In the genomic region with DNA sequence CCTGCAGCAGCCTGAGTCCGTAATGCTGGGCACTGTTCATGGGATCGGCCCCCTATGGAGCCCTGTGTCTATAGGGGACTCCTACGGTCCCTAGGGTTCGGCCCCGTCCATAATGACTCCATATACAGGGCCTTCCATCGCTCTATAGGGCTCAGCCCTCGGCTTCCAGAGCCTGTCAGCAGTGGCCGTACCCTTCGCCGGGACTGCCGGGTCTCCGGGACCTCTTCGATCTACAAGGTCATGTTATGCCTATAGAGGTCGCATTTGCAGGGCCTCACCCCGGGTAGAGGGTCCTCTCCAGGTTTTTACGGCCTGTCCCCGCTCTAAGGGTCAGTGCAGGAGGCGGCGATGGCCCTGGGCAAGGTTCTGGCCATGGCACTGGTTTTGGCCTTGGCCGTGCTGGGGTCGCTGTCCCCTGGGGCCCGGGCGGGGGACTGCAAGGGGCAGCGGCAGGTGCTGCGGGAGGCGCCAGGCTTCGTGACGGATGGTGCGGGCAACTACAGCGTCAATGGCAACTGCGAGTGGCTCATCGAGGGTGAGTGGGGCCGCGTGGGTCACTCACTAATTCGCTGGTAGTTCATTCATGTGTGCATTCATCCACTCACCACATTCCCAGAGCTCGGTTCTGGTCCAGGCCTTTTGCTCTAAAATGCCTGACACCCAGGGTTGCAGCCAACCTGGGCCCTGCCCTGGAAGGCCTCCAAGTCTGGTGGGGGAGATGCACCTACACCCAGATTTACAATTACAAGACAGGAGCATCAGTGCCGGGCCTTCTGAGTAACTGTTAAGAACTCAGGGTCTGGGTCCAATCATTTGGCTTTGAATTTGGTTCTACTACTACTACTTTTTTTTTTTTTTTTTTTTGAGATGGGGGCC, we compare ENCODE assay signal across 8 cellular contexts. TPM values are rescaled to one million over a fixed set of nuclear protein-coding genes. Genes with fewer than 3 reads are reported as not detected.
A peak's percentile ranks its signal among the peaks of the same experiment; 100 is the strongest.
DNase-seq lines count a peak whose midpoint lies in the region; ATAC-seq, FAIRE-seq and TF ChIP-seq lines count a peak whose summit lies in the region.

No MANE protein-coding gene starts in this region.

- H3K4me3 ChIP-seq in DND-41 (ENCODE audit: low read depth in 1 of 2, low read length in 2 of 2): peak overlapping the region; percentile 98 to 99
- H3K4me3 ChIP-seq in KMS-11 (IDR thresholded peaks at IDR 0.05; ENCODE audit: insufficient read depth, low read depth, low read length): no peak overlapping the region
- peak overlapping the region; percentile 63 to 81 for H3K4me3 ChIP-seq in prostate gland

- DNase-seq in DND-41 (peak; percentile 43), head of caudate nucleus (peak in 22 of 42 donors; percentile 14 to 54 (median 28)), prostate gland (ENCODE audit: low spot score) (no peak), UCSD-AML1 (lab: John Stamatoyannopoulos, UW; ENCODE audit: unreplicated experiment) (no peak), HTR-8/SVneo (ENCODE audit: insufficient read length, low spot score) (no peak)

- no peaks in the 10 kb centered on the region for H3K27me3 ChIP-seq in DND-41 (ENCODE audit: insufficient read depth, low read length, poor library complexity)
- peaks cover 11% of the 10 kb centered on the region; the same call in 1 of the 2 replicates for H3K27me3 ChIP-seq in KMS-11 (ENCODE audit: insufficient read depth, low read depth)
- peaks cover 5% of the 10 kb centered on the region for H3K27me3 ChIP-seq in prostate gland (replicated peaks; ENCODE audit: insufficient read depth)

- no peaks in the 10 kb centered on the region for H3K9me3 Mint-ChIP-seq in activated T-helper 17 cell treated with anti-CD3 and anti-CD28 coated beads, Interleukin-2, amount 50 U/mL, for 72 hours

- H3K79me2 ChIP-seq in DND-41 (ENCODE audit: insufficient read depth, low read length) (peaks cover 29% of the 10 kb centered on the region), KMS-11 (ENCODE audit: insufficient read depth, low read depth) (no peaks in the 10 kb centered on the region)

- H3K9me3 ChIP-seq in DND-41 (ENCODE audit: insufficient read depth, low read length, severe bottlenecking) (no peaks in the 10 kb centered on the region), prostate gland (no peaks in the 10 kb centered on the region)

- TF ChIP-seq CTCF in DND-41 (IDR thresholded peaks at IDR 0.05; ENCODE audit: borderline replicate concordance, extremely low read depth, low read length, poor library complexity, severe bottlenecking) (peak; percentile 49), KMS-11 (conservative IDR thresholded peaks at IDR 0.05; ENCODE audit: low read depth, low read length) (no peak), prostate gland (IDR thresholded peaks at IDR 0.05) (no peak)

- ATAC-seq in DND-41 (ENCODE audit: insufficient read depth, low read depth): peak; percentile 14
- peak; percentile 21 for ATAC-seq in GM21515 (IDR thresholded peaks at IDR 0.05; ENCODE audit: unreplicated experiment)
- ATAC-seq in activated T-helper 17 cell treated with anti-CD3 and anti-CD28 coated beads, Interleukin-2, amount 50 U/mL, for 72 hours (replicated peaks): peak; percentile 15

- peak overlapping the region; percentile 97 for H3K4me3 Mint-ChIP-seq in activated T-helper 17 cell treated with anti-CD3 and anti-CD28 coated beads, Interleukin-2, amount 50 U/mL, for 72 hours

- H3K4me2 ChIP-seq in DND-41 (ENCODE audit: insufficient read depth, low read length): peak overlapping the region; percentile 97
- peak overlapping the region; percentile 72 for H3K4me2 ChIP-seq in KMS-11

- peaks cover 19% of the 10 kb centered on the region for H3K4me1 Mint-ChIP-seq in activated T-helper 17 cell treated with anti-CD3 and anti-CD28 coated beads, Interleukin-2, amount 50 U/mL, for 72 hours

- no peak for TF ChIP-seq POLR2A in prostate gland (IDR thresholded peaks at IDR 0.05)

- FAIRE-seq in HTR-8/SVneo (lab: Jason Lieb, UNC): no peak

- H3K27me3 Mint-ChIP-seq in activated T-helper 17 cell treated with anti-CD3 and anti-CD28 coated beads, Interleukin-2, amount 50 U/mL, for 72 hours: peaks cover 6% of the 10 kb centered on the region

- H3K36me3 Mint-ChIP-seq in activated T-helper 17 cell treated with anti-CD3 and anti-CD28 coated beads, Interleukin-2, amount 50 U/mL, for 72 hours (ENCODE audit: low read depth): peaks cover 8% of the 10 kb centered on the region

- H3K36me3 ChIP-seq in DND-41 (ENCODE audit: insufficient read depth, low read length): no peaks in the 10 kb centered on the region
- no peaks in the 10 kb centered on the region for H3K36me3 ChIP-seq in KMS-11 (ENCODE audit: insufficient read depth)
- no peaks in the 10 kb centered on the region for H3K36me3 ChIP-seq in prostate gland

- H3K9ac ChIP-seq in DND-41 (ENCODE audit: low read depth, low read length): peak overlapping the region; percentile 89
- peak overlapping the region; percentile 65 for H3K9ac ChIP-seq in KMS-11

- H4K20me1 ChIP-seq in DND-41 (ENCODE audit: insufficient read depth, low read length) (peaks cover 15% of the 10 kb centered on the region; the same call in 1 of the 2 replicates), KMS-11 (ENCODE audit: insufficient read depth) (no peaks in the 10 kb centered on the region)

- peak overlapping the region; percentile 87 for H2AFZ ChIP-seq in DND-41 (ENCODE audit: low read depth, low read length)
- H2AFZ ChIP-seq in KMS-11 (ENCODE audit: low read depth): peak overlapping the region; percentile 93

- H3K27ac Mint-ChIP-seq in activated T-helper 17 cell treated with anti-CD3 and anti-CD28 coated beads, Interleukin-2, amount 50 U/mL, for 72 hours: peak overlapping the region; percentile 86

- intact Hi-C loops in head of caudate nucleus (cut with DNase I) (loop anchor here (10.0 kb wide), 1 partner anchor 81 kb away; a partner anchor contains a TSS), prostate gland (cut with DNase I) (loop anchor here (5.0 kb wide), 1 partner anchor 71 kb away; no protein-coding TSS in a partner anchor)

- H3K27ac ChIP-seq in DND-41 (ENCODE audit: low read length) (peak overlapping the region; percentile 82), KMS-11 (peak overlapping the region; percentile 12; the same call in 1 of the 2 replicates), prostate gland (peak overlapping the region; percentile 63 to 75)

- 5% methylated on average over 37 of the region's 37 CpGs for WGBS in prostate gland

- H3K4me1 ChIP-seq in DND-41 (ENCODE audit: insufficient read depth, low read length): peaks cover 37% of the 10 kb centered on the region
- peaks cover 12% of the 10 kb centered on the region for H3K4me1 ChIP-seq in KMS-11 (ENCODE audit: low read depth, poor library complexity, severe bottlenecking)
- peaks cover 12% of the 10 kb centered on the region for H3K4me1 ChIP-seq in prostate gland (replicated peaks)

RNA-seq across cellular contexts. Expression of a gene that starts 0.7 kb away (rescaled TPM):
- 1 to 10 TPM; 3.0 to 3.1 TPM for total RNA-seq in activated T-helper 17 cell treated with anti-CD3 and anti-CD28 coated beads, Interleukin-2, amount 50 U/mL, for 72 hours
- total RNA-seq in prostate gland: 10 to 100 TPM; 22.8 to 30.7 TPM

RNA-seq across cellular contexts. Expression of a gene that starts 13.0 kb away (rescaled TPM):
- 1 to 10 TPM in 1 of 2 donors, under 1 TPM in 1; 0.50 to 1.6 TPM for total RNA-seq in activated T-helper 17 cell treated with anti-CD3 and anti-CD28 coated beads, Interleukin-2, amount 50 U/mL, for 72 hours
- under 1 TPM in 1 of 2 donors, not detected in 1; 0.85 TPM for total RNA-seq in prostate gland

RNA-seq across cellular contexts. Expression of a gene that starts 23.7 kb away (rescaled TPM):
- 10 to 100 TPM; 42.0 to 60.2 TPM for total RNA-seq in activated T-helper 17 cell treated with anti-CD3 and anti-CD28 coated beads, Interleukin-2, amount 50 U/mL, for 72 hours
- total RNA-seq in prostate gland: 10 to 100 TPM; 36.6 to 48.5 TPM

RNA-seq across cellular contexts. Expression of a gene that starts 24.2 kb away (rescaled TPM):
- 1 to 10 TPM; 1.3 to 1.4 TPM for total RNA-seq in activated T-helper 17 cell treated with anti-CD3 and anti-CD28 coated beads, Interleukin-2, amount 50 U/mL, for 72 hours
- total RNA-seq in prostate gland: 1 to 10 TPM in 1 of 2 donors, under 1 TPM in 1; 0.32 to 8.4 TPM

RNA-seq across cellular contexts. Expression of a gene that starts 57.1 kb away (rescaled TPM):
- total RNA-seq in activated T-helper 17 cell treated with anti-CD3 and anti-CD28 coated beads, Interleukin-2, amount 50 U/mL, for 72 hours: 100 to 1,000 TPM in 1 of 2 donors, 10 to 100 TPM in 1; 85.4 to 165 TPM
- total RNA-seq in prostate gland: 100 to 1,000 TPM in 1 of 2 donors, 10 to 100 TPM in 1; 64.6 to 145 TPM

Comparison
In these comparisons a context has a peak if more than half of its experiments do, and no peak if none do; other contexts are left out.
1. DNase-seq: peak in DND-41 (single experiment) and head of caudate nucleus (22 of 42); none in prostate gland (single experiment), UCSD-AML1 (single experiment) and HTR-8/SVneo (single experiment).
2. H3K27ac ChIP-seq: peak in every context shown above with its lines; median percentile 82 in DND-41; 69 in prostate gland; 12 in KMS-11.
3. RNA of a gene that starts 0.7 kb away (total RNA-seq): 22.8 to 30.7 TPM in prostate gland; 3.0 to 3.1 TPM in activated T-helper 17 cell treated with anti-CD3 and anti-CD28 coated beads, Interleukin-2, amount 50 U/mL, for 72 hours; every median in the first group is over 4 times any median in the second.
4. Peak in every context shown above with its lines, with median percentiles within 50 percentile points of each other: ATAC-seq.